19 cellular contexts compared by ENCODE assay signal in genomic region chr1:196324345-196324744, GRCh38.
DNase-seq lines count a peak whose midpoint lies in the region; ATAC-seq, FAIRE-seq and TF ChIP-seq lines count a peak whose summit lies in the region.
"Had no signal": no experiment of that assay in that cellular context is flagged by ENCODE, and none has a peak within 500 bp of the region (broad histone marks: within the 10 kb centered on the region; RNA-seq: fewer than 3 reads in every experiment).

No MANE protein-coding gene starts in this region.

- BruUV-seq in PC-3 (replicated peaks; lab: Mats Ljungman, UMichigan): no TSS peak
- no TSS peak for BruUV-seq in HepG2 (replicated peaks; lab: Mats Ljungman, UMichigan)

- POLR2A ChIA-PET in PC-3 (lab: Charles Lee; ENCODE audit: unreplicated experiment) (no interaction called here), HepG2 (lab: Yijun Ruan, JAX) (no interaction called here)

- TF ChIP-seq CTCF in PC-3 (conservative IDR thresholded peaks at IDR 0.05; ENCODE audit: low read depth, low read length) (no peak), foreskin fibroblast (IDR thresholded peaks at IDR 0.05; ENCODE audit: low read depth, low read length) (no peak), HepG2 (CRISPR knock-in tag; IDR thresholded peaks at IDR 0.05) (no peak)

- H3K4me1 ChIP-seq in PC-3 (ENCODE audit: insufficient read depth, low read length) (peaks cover 7% of the 10 kb centered on the region; the same call in 1 of the 2 replicates), HepG2 (ENCODE audit: insufficient read depth, low read length) (no peaks in the 10 kb centered on the region)
- H3K4me1 ChIP-seq: BLaER1 had no signal

- TF ChIP-seq RAD21 in HepG2 (CRISPR knock-in tag; IDR thresholded peaks at IDR 0.05): no peak

- H3F3A ChIP-seq in PC-3 (ENCODE audit: low read length, unreplicated experiment): no peaks in the 10 kb centered on the region

- H4K20me1 ChIP-seq in PC-3 (ENCODE audit: low read length) (no peaks in the 10 kb centered on the region), HepG2 (ENCODE audit: insufficient read depth, low read length) (no peaks in the 10 kb centered on the region)
- H4K20me1 ChIP-seq: BLaER1 had no signal

- H3K9me3 ChIP-seq in PC-3 (ENCODE audit: low read length) (no peaks in the 10 kb centered on the region), HepG2 (ENCODE audit: low read length) (no peaks in the 10 kb centered on the region)
- H3K9me3 ChIP-seq: BLaER1 had no signal

- TF ChIP-seq EP300 in HepG2 (IDR thresholded peaks at IDR 0.05; ENCODE audit: low read depth in 2 of 2, low read length in 2 of 2) (no peak), HepG2 (CRISPR knock-in tag; IDR thresholded peaks at IDR 0.05; ENCODE audit: borderline replicate concordance) (no peak)

- CTCF ChIA-PET in PC-3 (lab: Charles Lee): no interaction called here
- CTCF ChIA-PET in HepG2 (lab: Yijun Ruan, JAX; ENCODE audit: low intra/inter-chr PET ratio, low total read pairs): no interaction called here

- TF ChIP-seq POLR2A in HepG2 (IDR thresholded peaks at IDR 0.05; ENCODE audit: insufficient read depth in 1 of 2, low read depth in 2 of 2, low read length in 2 of 2): no peak

- 2% methylated on average over 1 of the region's 1 CpG for WGBS in HepG2 (ENCODE audit: low lambda C conversion rate)

- no peak overlapping the region for H3K27ac ChIP-seq in PC-3 (ENCODE audit: low read length)
- no peak overlapping the region for H3K27ac ChIP-seq in HepG2 (ENCODE audit: extremely low read length, insufficient read depth, low read length)
- H3K27ac ChIP-seq: 22Rv1, BLaER1 had no signal

- FAIRE-seq in HepG2 (lab: Jason Lieb, UNC): no peak

- intact Hi-C loops in PC-3 (cut with micrococcal nuclease): no loop called here
- intact Hi-C loops in HepG2 (cut with micrococcal nuclease; ENCODE audit: unreplicated experiment): no loop called here

- H2AFZ ChIP-seq in PC-3 (ENCODE audit: low read length) (no peak overlapping the region), HepG2 (ENCODE audit: low read length) (no peak overlapping the region)

- H3K4me2 ChIP-seq in PC-3 (ENCODE audit: low read length) (no peak overlapping the region), HepG2 (ENCODE audit: low read depth, low read length) (no peak overlapping the region)
- H3K4me2 ChIP-seq: BLaER1 had no signal

- H3K27me3 ChIP-seq in PC-3 (ENCODE audit: low read length): no peaks in the 10 kb centered on the region
- no peaks in the 10 kb centered on the region; a peak in 1 of 5 replicates for H3K27me3 ChIP-seq in HepG2 (ENCODE audit: control insufficient read depth in 1 of 2, insufficient read depth in 2 of 2, low read length in 2 of 2)
- H3K27me3 ChIP-seq: BLaER1 had no signal

- H3K36me3 ChIP-seq in PC-3 (ENCODE audit: low read depth, low read length): no peaks in the 10 kb centered on the region
- no peaks in the 10 kb centered on the region for H3K36me3 ChIP-seq in HepG2 (replicated peaks in 1 of 2; ENCODE audit: control insufficient read depth in 1 of 2, insufficient read depth in 2 of 2, low read length in 2 of 2)
- H3K36me3 ChIP-seq: BLaER1 had no signal

- in situ Hi-C loops in HepG2 (cut with HindIII; ENCODE audit: extremely low pct_ligation_motif_present, low pct_unique_long_range_greater_than_20kb): loop anchor here (25.0 kb wide), 1 partner anchor 187 kb away; no protein-coding TSS in a partner anchor

- H3K9ac ChIP-seq in PC-3 (ENCODE audit: low read length) (no peak overlapping the region), HepG2 (ENCODE audit: insufficient read depth, low read depth, low read length) (no peak overlapping the region)
- H3K9ac ChIP-seq: BLaER1 had no signal

- H3K79me2 ChIP-seq in PC-3 (ENCODE audit: low read length): no peaks in the 10 kb centered on the region
- no peaks in the 10 kb centered on the region for H3K79me2 ChIP-seq in HepG2 (ENCODE audit: insufficient read depth, low read length)

- ATAC-seq in PC-3: peak; percentile 94
- ATAC-seq in HepG2: no peak

- DNase-seq in NCI-H1092 treated with DMSO at 0.1 percent for 48 hours (lab: John Stamatoyannopoulos, UW) (peak; percentile 32), NCI-H1092 (lab: John Stamatoyannopoulos, UW) (no peak), HCEC 1CT (peak; percentile 12), PC-3 (peak; percentile 56), foreskin fibroblast (peak; percentile 2 to 16), NCI-H146 treated with DMSO at 0.1 percent for 48 hours (lab: John Stamatoyannopoulos, UW; ENCODE audit: unreplicated experiment) (no peak), HepG2 (ENCODE audit: low spot score) (no peak)
- DNase-seq in stimulated activated CD4-positive, alpha-beta T cell treated with anti-CD3 and anti-CD28 coated beads, Interleukin-4, amount 100 ng/mL, for 4 hours: no peak
- DNase-seq: CD8-positive, alpha-beta memory T cell; EL; H7; Karpas-422; NCI-H1436; NCI-H2171; NCI-H446 treated with DMSO at 0.1 percent for 48 hours; RPMI8226; SW 1271 had no signal

- H3K4me3 ChIP-seq in PC-3 (ENCODE audit: low read length): no peak overlapping the region
- H3K4me3 ChIP-seq in foreskin fibroblast (ENCODE audit: low read depth in 1 of 2, low read length in 2 of 2): no peak overlapping the region
- no peak overlapping the region for H3K4me3 ChIP-seq in HepG2 (replicated peaks in 1 of 3; ENCODE audit: insufficient read depth in 1 of 3, low read depth in 2 of 3, low read length in 3 of 3)
- H3K4me3 ChIP-seq: BLaER1 had no signal

- no peaks in the 10 kb centered on the region for H3K9me2 ChIP-seq in PC-3 (replicated peaks; ENCODE audit: low read length)

TF ChIP-seq in HepG2, 621 proteins besides CTCF, POLR2A, EP300 and RAD21:
- TF ChIP-seq ARNT2 (CRISPR knock-in tag; IDR thresholded peaks at IDR 0.05; ENCODE audit: low read depth): no peak
- no peak for TF ChIP-seq GABPB1 (CRISPR knock-in tag; IDR thresholded peaks at IDR 0.05)
- no peak for TF ChIP-seq PTBP1 (IDR thresholded peaks at IDR 0.05; ENCODE audit: low read depth, low read length, poor library complexity, severe bottlenecking)
- no peak for TF ChIP-seq NPAS2 (CRISPR knock-in tag; IDR thresholded peaks at IDR 0.05; ENCODE audit: borderline replicate concordance)
- no peak for TF ChIP-seq FOXO1 (CRISPR knock-in tag; IDR thresholded peaks at IDR 0.05)
- TF ChIP-seq ZFP37 (CRISPR knock-in tag; IDR thresholded peaks at IDR 0.05; ENCODE audit: borderline replicate concordance): no peak

Comparison
In these comparisons a context has a peak if more than half of its experiments do, and no peak if none do; other contexts are left out.
1. DNase-seq: peak in NCI-H1092 treated with DMSO at 0.1 percent for 48 hours (single experiment), HCEC 1CT (single experiment), PC-3 (single experiment) and foreskin fibroblast (2 of 2); none in NCI-H1092 (single experiment), stimulated activated CD4-positive, alpha-beta T cell treated with anti-CD3 and anti-CD28 coated beads, Interleukin-4, amount 100 ng/mL, for 4 hours (0 of 2), NCI-H146 treated with DMSO at 0.1 percent for 48 hours (single experiment) and HepG2 (single experiment).